In genomic region chr4:53649357-53649756, GRCh38 we compare ENCODE assay signal across 26 cellular contexts. TPM values are rescaled to one million over a fixed set of nuclear protein-coding genes. Genes with fewer than 3 reads are reported as not detected.
DNase-seq lines count a peak whose midpoint lies in the region; ATAC-seq, FAIRE-seq and TF ChIP-seq lines count a peak whose summit lies in the region.
"Had no signal": no experiment of that assay in that cellular context is flagged by ENCODE, and none has a peak within 500 bp of the region (broad histone marks: within the 10 kb centered on the region; RNA-seq: fewer than 3 reads in every experiment).

No MANE protein-coding gene starts in this region.

- H2BK120ac ChIP-seq in H1 (replicated peaks; ENCODE audit: low read depth, low read length) (no peak overlapping the region), mesenchymal stem cell (ENCODE audit: low read depth, low read length) (no peak overlapping the region)

- TF ChIP-seq EP300 in Ishikawa (IDR thresholded peaks at IDR 0.05; ENCODE audit: borderline replicate concordance) = no peak
- TF ChIP-seq EP300 in H1 (IDR thresholded peaks at IDR 0.05; ENCODE audit: borderline replicate concordance in 1 of 2, low read depth in 2 of 2, low read length in 2 of 2) = no peak

- H3K4me1 Mint-ChIP-seq in T-helper 2 cell treated with Interferon-gamma antibody and Interleukin-4, amounts not matched to agents 5 μg/mL and 100 μg/mL, for 36 hours (ENCODE audit: low read depth) = no peaks in the 10 kb centered on the region

- H3K27ac ChIP-seq in H1 (ENCODE audit: low read depth, low read length) (no peak overlapping the region), mesenchymal stem cell (ENCODE audit: low read length, poor library complexity, severe bottlenecking) (no peak overlapping the region), subcutaneous abdominal adipose tissue (ENCODE audit: low read depth, low read length) (peak overlapping the region; percentile 5)
- H3K27ac ChIP-seq: HL-60, RWPE1 had no signal

- no peak overlapping the region for H3K4ac ChIP-seq in H1 (replicated peaks; ENCODE audit: insufficient read length, low read depth, low read length)
- H3K4ac ChIP-seq in mesenchymal stem cell (ENCODE audit: low read depth in 1 of 2, low read length in 2 of 2) = no peak overlapping the region

- no peak overlapping the region for H3K9ac ChIP-seq in H1 (replicated peaks in 1 of 4; ENCODE audit: extremely low read depth in 1 of 4, low read depth in 3 of 4, low read length in 3 of 4)
- no peak overlapping the region for H3K9ac ChIP-seq in mesenchymal stem cell (ENCODE audit: low read length)
- no peak overlapping the region for H3K9ac ChIP-seq in subcutaneous abdominal adipose tissue (ENCODE audit: low read length in 5 of 5)

- H3K14ac ChIP-seq in H1 (ENCODE audit: insufficient read length) (no peak overlapping the region), mesenchymal stem cell (ENCODE audit: low read length in 2 of 2) (no peak overlapping the region)

- H3K79me2 ChIP-seq in H1 (ENCODE audit: control insufficient read depth in 1 of 2, insufficient read depth in 2 of 2, low read length in 2 of 2) = no peaks in the 10 kb centered on the region

- H3K36me3 ChIP-seq in H1 (ENCODE audit: control insufficient read depth in 2 of 4, insufficient read depth in 4 of 4, low read length in 3 of 4) = no peaks in the 10 kb centered on the region
- H3K36me3 ChIP-seq in mesenchymal stem cell (ENCODE audit: control insufficient read depth in 1 of 2, insufficient read depth in 2 of 2, low read depth in 1 of 2, low read length in 2 of 2) = no peaks in the 10 kb centered on the region
- no peaks in the 10 kb centered on the region for H3K36me3 ChIP-seq in subcutaneous abdominal adipose tissue (ENCODE audit: control insufficient read depth in 5 of 5, insufficient read depth in 5 of 5, low read length in 5 of 5)
- H3K36me3 ChIP-seq: HAP-1 had no signal

- no peak for TF ChIP-seq POLR2A in H1 (IDR thresholded peaks at IDR 0.05; ENCODE audit: control extremely low read depth in 1 of 2, low read depth in 2 of 2, low read length in 2 of 2)

- 85% methylated on average over 2 of the region's 2 CpGs; no CpG with 5 or more reads in 1 of the 2 experiments for WGBS in H1 (ENCODE audit: extremely low coverage in 1 of 2, insufficient coverage in 1 of 2, insufficient read length in 1 of 2, insufficient replicate concordance in 2 of 2, low coverage in 1 of 2, low lambda C conversion rate in 2 of 2, missing lambda C conversion rate in 1 of 2), 2 experiments
- WGBS in mesenchymal stem cell = 88% methylated on average over 2 of the region's 2 CpGs

- no peaks in the 10 kb centered on the region for H3K27me3 ChIP-seq in H1 (replicated peaks in 1 of 4; ENCODE audit: control insufficient read depth in 3 of 4, extremely low read depth in 1 of 4, insufficient read depth in 3 of 4, low read length in 3 of 4)
- no peaks in the 10 kb centered on the region for H3K27me3 ChIP-seq in mesenchymal stem cell (ENCODE audit: control insufficient read depth in 1 of 2, insufficient read depth in 1 of 2, low read length in 2 of 2)
- peaks cover 0 to 2% (median 0%) of the 10 kb centered on the region in 5 donors for H3K27me3 ChIP-seq in subcutaneous abdominal adipose tissue (ENCODE audit: control insufficient read depth in 5 of 5, insufficient read depth in 4 of 5, low read length in 5 of 5)

- no peaks in the 10 kb centered on the region for H3K36me3 Mint-ChIP-seq in T-helper 2 cell treated with Interferon-gamma antibody and Interleukin-4, amounts not matched to agents 5 μg/mL and 100 μg/mL, for 36 hours (ENCODE audit: low read depth)
- H3K36me3 Mint-ChIP-seq: CD4-positive, alpha-beta memory T cell had no signal

- H3K4me3 ChIP-seq in H1 (ENCODE audit: extremely low read depth in 1 of 4, insufficient read depth in 2 of 4, low read depth in 3 of 4, low read length in 4 of 4) (no peak overlapping the region), mesenchymal stem cell (ENCODE audit: insufficient read depth in 1 of 2, low read depth in 1 of 2, low read length in 2 of 2) (no peak overlapping the region), subcutaneous abdominal adipose tissue (ENCODE audit: low read depth in 1 of 5, low read length in 5 of 5) (peak overlapping the region in 3 of 5 donors; percentile 13 to 60 (median 20))
- H3K4me3 ChIP-seq: GM23338, HAP-1 had no signal

- no peak overlapping the region for H3K4me2 ChIP-seq in H1 (ENCODE audit: insufficient read depth in 1 of 2, low read depth in 2 of 2, low read length in 2 of 2)
- H3K4me2 ChIP-seq in mesenchymal stem cell (ENCODE audit: low read length, poor library complexity, severe bottlenecking) = no peak overlapping the region
- H3K4me2 ChIP-seq: GM23338 had no signal

- H3K4me1 ChIP-seq in H1 (replicated peaks in 1 of 4; ENCODE audit: control insufficient read depth in 3 of 4, insufficient read depth in 4 of 4, low read length in 3 of 4) = no peaks in the 10 kb centered on the region
- peaks cover 5% of the 10 kb centered on the region for H3K4me1 ChIP-seq in mesenchymal stem cell (ENCODE audit: control insufficient read depth, insufficient read depth, low read depth, low read length)
- peaks cover 0 to 52% (median 0%) of the 10 kb centered on the region in 5 donors for H3K4me1 ChIP-seq in subcutaneous abdominal adipose tissue (ENCODE audit: control insufficient read depth in 5 of 5, insufficient read depth in 5 of 5, low read length in 5 of 5)
- H3K4me1 ChIP-seq: HAP-1 had no signal

- no peak overlapping the region for H2AK5ac ChIP-seq in H1 (ENCODE audit: low read depth, low read length)
- H2AK5ac ChIP-seq in mesenchymal stem cell (ENCODE audit: low read length, severe bottlenecking) = no peak overlapping the region

- no peak overlapping the region for H3K56ac ChIP-seq in H1 (replicated peaks; ENCODE audit: insufficient read length, low read depth, low read length)

- TF ChIP-seq CTCF in H1 (IDR thresholded peaks at IDR 0.05; ENCODE audit: control extremely low read depth in 1 of 3, insufficient read depth in 1 of 3, low read depth in 1 of 3, low read length in 3 of 3) = no peak

- H3K9me3 ChIP-seq in H1 (ENCODE audit: insufficient read depth in 2 of 2, low read depth in 1 of 2, low read length in 1 of 2) = no peaks in the 10 kb centered on the region
- H3K9me3 ChIP-seq in mesenchymal stem cell (ENCODE audit: control insufficient read depth, low read length) = no peaks in the 10 kb centered on the region
- H3K9me3 ChIP-seq in subcutaneous abdominal adipose tissue (ENCODE audit: control insufficient read depth in 5 of 5, low read length in 5 of 5) = no peaks in the 10 kb centered on the region
- H3K9me3 ChIP-seq: HAP-1 had no signal

- H3K4me3 Mint-ChIP-seq in T-helper 2 cell treated with Interferon-gamma antibody and Interleukin-4, amounts not matched to agents 5 μg/mL and 100 μg/mL, for 36 hours = no peak overlapping the region
- H3K4me3 Mint-ChIP-seq: CD4-positive, alpha-beta memory T cell; GM23338 had no signal

- FAIRE-seq in H1 (lab: Jason Lieb, UNC) = no peak
- FAIRE-seq: GM18507 had no signal

- no peak overlapping the region for H4K8ac ChIP-seq in H1 (ENCODE audit: extremely low read depth, insufficient read depth, low read length)
- no peak overlapping the region for H4K8ac ChIP-seq in mesenchymal stem cell (ENCODE audit: low read length)

- DNase-seq in H1 (ENCODE audit: low read depth in 1 of 2, low spot score in 2 of 2) (no peak), mesenchymal stem cell (no peak)
- DNase-seq in activated CD4-positive, alpha-beta T cell treated with anti-CD3 and anti-CD28 coated beads, Interleukin-2, amount 50 U/mL, for 4 hours = no peak
- DNase-seq in T-helper 2 cell treated with Interferon-gamma antibody and Interleukin-4, amounts not matched to agents 5 μg/mL and 100 μg/mL, for 36 hours (ENCODE audit: low spot score) = no peak
- DNase-seq: C1 segment of cervical spinal cord; CD4-positive, alpha-beta memory T cell; COR-L47; DMS53; Kasumi-1; MV-4-11; NCI-H1105; NCI-H1436 treated with DMSO at 0.1 percent for 48 hours; NCI-H1930; NCI-H446 treated with DMSO at 0.1 percent for 48 hours; NCI-H526 treated with DMSO at 0.1 percent for 48 hours; SHP77 had no signal

- H3K79me1 ChIP-seq in H1 (ENCODE audit: low read depth, low read length) = no peaks in the 10 kb centered on the region
- no peaks in the 10 kb centered on the region for H3K79me1 ChIP-seq in mesenchymal stem cell (replicated peaks; ENCODE audit: low read length, poor library complexity, severe bottlenecking)

- H3K9me3 Mint-ChIP-seq in T-helper 2 cell treated with Interferon-gamma antibody and Interleukin-4, amounts not matched to agents 5 μg/mL and 100 μg/mL, for 36 hours = no peaks in the 10 kb centered on the region
- H3K9me3 Mint-ChIP-seq: GM23338 had no signal

- peaks cover 3% of the 10 kb centered on the region for H3K27me3 Mint-ChIP-seq in T-helper 2 cell treated with Interferon-gamma antibody and Interleukin-4, amounts not matched to agents 5 μg/mL and 100 μg/mL, for 36 hours (ENCODE audit: low read depth)

- no peak overlapping the region for H2BK5ac ChIP-seq in H1 (ENCODE audit: low read depth, low read length)
- no peak overlapping the region for H2BK5ac ChIP-seq in mesenchymal stem cell (ENCODE audit: low read depth, low read length, poor library complexity, severe bottlenecking)

- H4K5ac ChIP-seq in H1 (ENCODE audit: insufficient read length, low read depth, low read length) = no peak overlapping the region

- H3K23ac ChIP-seq in H1 (ENCODE audit: insufficient read length) (no peak overlapping the region), mesenchymal stem cell (ENCODE audit: low read length in 2 of 2) (no peak overlapping the region)

- H3K18ac ChIP-seq in H1 (ENCODE audit: extremely low read depth, low read length) = no peak overlapping the region
- H3K18ac ChIP-seq in mesenchymal stem cell (ENCODE audit: low read depth in 1 of 2, low read length in 2 of 2) = peak overlapping the region in 1 of 2 experiments; percentile 25

- H2BK12ac ChIP-seq in H1 (ENCODE audit: low read depth, low read length) (no peak overlapping the region), mesenchymal stem cell (ENCODE audit: low read length in 2 of 2) (peak overlapping the region; percentile 10 to 85)

- 0 out of 2 replicates have a peak overlapping the region, but pooled peaks have one; percentile 6 for H2BK15ac ChIP-seq in H1 (ENCODE audit: low read length)
- peak overlapping the region; percentile 45 for H2BK15ac ChIP-seq in mesenchymal stem cell (ENCODE audit: low read depth, poor library complexity, severe bottlenecking)

- no peak overlapping the region for H4K91ac ChIP-seq in H1 (replicated peaks; ENCODE audit: insufficient read length, low read length)
- H4K91ac ChIP-seq in mesenchymal stem cell (ENCODE audit: low read length) = no peak overlapping the region

- H4K20me1 ChIP-seq in H1 (replicated peaks in 1 of 2; ENCODE audit: control insufficient read depth in 1 of 2, insufficient read depth in 2 of 2, low read length in 2 of 2) = no peaks in the 10 kb centered on the region

- TF ChIP-seq RAD21 in Ishikawa (IDR thresholded peaks at IDR 0.05; ENCODE audit: low read depth) = no peak
- TF ChIP-seq RAD21 in H1 (IDR thresholded peaks at IDR 0.05 in 1 of 2, conservative IDR thresholded peaks at IDR 0.05 in 1 of 2; ENCODE audit: low read depth in 2 of 2, low read length in 2 of 2) = no peak

- POLR2A ChIA-PET in H1 (lab: Charles Lee; ENCODE audit: partially characterized antibody) = no interaction called here

- H3K23me2 ChIP-seq in H1 (ENCODE audit: low read depth, low read length) = no peaks in the 10 kb centered on the region

- CTCF ChIA-PET in H1 (lab: Charles Lee; ENCODE audit: partially characterized antibody) = no interaction called here

- no peak overlapping the region for H2AFZ ChIP-seq in H1 (ENCODE audit: low read length)
- no peak overlapping the region for H2AFZ ChIP-seq in mesenchymal stem cell (ENCODE audit: low read depth, low read length)
- H2AFZ ChIP-seq: GM23338 had no signal

- H3K27ac Mint-ChIP-seq in T-helper 2 cell treated with Interferon-gamma antibody and Interleukin-4, amounts not matched to agents 5 μg/mL and 100 μg/mL, for 36 hours = no peak overlapping the region
- H3K27ac Mint-ChIP-seq: CD4-positive, alpha-beta memory T cell; GM23338 had no signal

- ATAC-seq in GM21360 (IDR thresholded peaks at IDR 0.05; ENCODE audit: unreplicated experiment) = no peak
- ATAC-seq: GM23338 had no signal

- H2BK20ac ChIP-seq in H1 (ENCODE audit: low read length) = no peak overlapping the region

RNA-seq across cellular contexts. Expression of gene LNX1, which starts 58.1 kb away (rescaled TPM):
- total RNA-seq in H1 (2021; fragmentation: NEBNext Ultra II Directional; extraction: Animal tissue kit (Norgen Biotek cat#: 25700)) = 3.1 and 3.8 TPM in 2 replicates
- 2.7 TPM in 2 replicates for polyA plus RNA-seq in H1 (2011; rRNA removed)
- polyA plus RNA-seq in H1 (2011; cell fraction: cytosol; rRNA removed) = 3.3 TPM
- 7.2 TPM for polyA plus RNA-seq in H1 (2011; cell fraction: nucleus; rRNA removed)
- polyA plus RNA-seq in H1 (2012, experiment 1 of 2) = 2.1 to 3.7 TPM (median 3.1 TPM) in 4 replicates
- polyA plus RNA-seq in H1 (2012, experiment 2 of 2) = 1.2 TPM
- polyA plus RNA-seq in H1 (2013, experiment 1 of 2) = 2.9 TPM
- 3.0 TPM for polyA plus RNA-seq in H1 (2013, experiment 2 of 2)
- polyA minus RNA-seq in H1 (2011; rRNA and poly(A)+ RNA removed) = 11.0 and 15.6 TPM in 2 replicates
- polyA minus RNA-seq in H1 (2011; cell fraction: cytosol; rRNA and poly(A)+ RNA removed) = 4.8 TPM
- polyA minus RNA-seq in H1 (2011; cell fraction: nucleus; rRNA and poly(A)+ RNA removed) = 12.8 TPM
- 11.7 TPM for polyA plus RNA-seq in mesenchymal stem cell (2013, experiment 1 of 2)
- polyA plus RNA-seq in mesenchymal stem cell (2013, experiment 2 of 2) = 11.7 TPM
- total RNA-seq: A673; CD4-positive, alpha-beta memory T cell; G401 had no signal

Comparison
In these comparisons a context has a peak if more than half of its experiments do, and no peak if none do; other contexts are left out.
1. H3K4me3 ChIP-seq: peak in subcutaneous abdominal adipose tissue (3 of 5); none in H1 (0 of 4) and mesenchymal stem cell (0 of 2).